ENCODE assay signal across 8 cellular contexts in genomic region chr10:22611425-22612111, GRCh38.
A peak's percentile ranks its signal among the peaks of the same experiment; 100 is the strongest.
DNase-seq lines count a peak whose midpoint lies in the region; ATAC-seq lines count a peak whose summit lies in the region.

No MANE protein-coding gene starts in this region.

- DNase-seq in activated T-cell treated with anti-CD3 and anti-CD28 coated beads for 24 hours (ENCODE audit: low read depth) (peak; percentile 52), RKO (ENCODE audit: low spot score) (no peak), iPS-NIHi11 (ENCODE audit: low spot score) (no peak), NCI-H524 treated with DMSO at 0.1 percent for 48 hours (lab: John Stamatoyannopoulos, UW) (no peak), NCI-H69 (lab: John Stamatoyannopoulos, UW) (no peak)
- peak; percentile 70 for DNase-seq in stimulated activated CD4-positive, alpha-beta T cell treated with anti-CD3 and anti-CD28 coated beads, Interleukin-2, amount 100 ng/mL, for 4 hours (ENCODE audit: low read depth)

- ATAC-seq in GM18867 (IDR thresholded peaks at IDR 0.05; ENCODE audit: unreplicated experiment) (peak; percentile 40), HG03095 (IDR thresholded peaks at IDR 0.05; ENCODE audit: unreplicated experiment) (peak; percentile 38)

Comparison
In these comparisons a context has a peak if more than half of its experiments do, and no peak if none do; other contexts are left out.
1. DNase-seq: peak in activated T-cell treated with anti-CD3 and anti-CD28 coated beads for 24 hours (single experiment) and stimulated activated CD4-positive, alpha-beta T cell treated with anti-CD3 and anti-CD28 coated beads, Interleukin-2, amount 100 ng/mL, for 4 hours (single experiment); none in RKO (single experiment), iPS-NIHi11 (single experiment), NCI-H524 treated with DMSO at 0.1 percent for 48 hours (single experiment) and NCI-H69 (single experiment).